ENCODE assay signal across 8 cellular contexts in the genomic region with DNA sequence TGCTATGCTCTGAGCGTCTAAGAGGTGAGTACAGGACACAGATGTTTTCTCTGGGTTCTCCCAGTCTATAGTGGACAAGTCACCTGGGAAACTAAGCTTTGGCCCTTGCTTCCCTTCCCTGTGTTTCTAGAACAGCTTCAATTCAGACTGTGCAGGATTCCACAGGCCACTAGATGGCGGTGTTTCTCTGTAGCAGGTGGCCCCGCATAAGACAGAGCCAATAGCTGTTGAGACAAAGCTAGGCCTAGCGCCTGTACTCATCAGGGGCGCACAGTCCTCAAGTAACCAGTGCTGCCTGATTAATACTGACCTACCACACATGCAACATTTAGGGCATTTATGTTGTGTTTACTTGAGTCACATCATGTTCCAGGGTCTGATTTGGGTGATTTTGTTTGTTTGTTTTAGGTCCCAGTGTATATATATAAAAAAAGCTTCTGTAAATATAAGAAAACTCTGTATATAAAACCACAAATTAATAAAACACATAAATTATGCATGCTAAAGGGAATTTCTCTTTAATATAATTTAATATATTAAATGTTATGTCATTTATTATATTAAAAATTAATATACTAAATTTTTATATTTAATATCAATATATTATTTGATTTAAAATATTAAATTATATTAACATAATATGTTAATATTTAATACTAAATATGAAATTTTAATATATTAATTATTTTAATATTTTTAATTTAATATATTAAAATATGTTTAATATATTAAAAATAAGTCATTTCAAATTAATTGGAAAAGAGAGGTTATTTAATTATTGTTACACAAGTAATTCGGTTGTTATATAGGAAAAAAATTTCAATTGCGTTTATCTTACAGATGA.
DNase-seq lines count a peak whose midpoint lies in the region; ATAC-seq and TF ChIP-seq lines count a peak whose summit lies in the region.

No MANE protein-coding gene starts in this region.

- H3K27ac Mint-ChIP-seq in T-helper 17 cell: no peak overlapping the region

- H3K27ac ChIP-seq in right cardiac atrium (ENCODE audit: low read length) (no peak overlapping the region), sigmoid colon (no peak overlapping the region)

- TF ChIP-seq EP300 in sigmoid colon (IDR thresholded peaks at IDR 0.05): no peak

- ATAC-seq in GM18517 (IDR thresholded peaks at IDR 0.05; ENCODE audit: unreplicated experiment) (peak; percentile 100), HG02981 (IDR thresholded peaks at IDR 0.05; ENCODE audit: unreplicated experiment) (peak; percentile 99), T-helper 17 cell (peak; percentile 98), right cardiac atrium (peak; percentile 92 to 93)

- no peak for TF ChIP-seq POLR2A in sigmoid colon (IDR thresholded peaks at IDR 0.05)

- WGBS in right cardiac atrium: 29% methylated on average over 7 of the region's 7 CpGs
- WGBS in sigmoid colon, 2 donors: 23 to 30% methylated on average over 7 of the region's 7 CpGs

- DNase-seq in A172 (ENCODE audit: low spot score) (peak; percentile 92), NCI-H1930 (lab: John Stamatoyannopoulos, UW) (peak; percentile 95 to 96), T-helper 17 cell (peak; percentile 52 to 68 (median 54)), amygdala (lab: John Stamatoyannopoulos, UW) (peak; percentile 24 to 96 (median 76)), right cardiac atrium (peak; percentile 87 to 94 (median 87)), sigmoid colon (peak; percentile 94)

- peak; percentile 90 to 93 (median 91) for TF ChIP-seq CTCF in sigmoid colon (IDR thresholded peaks at IDR 0.05)

- no peaks in the 10 kb centered on the region for H3K4me1 ChIP-seq in right cardiac atrium (ENCODE audit: control insufficient read depth, insufficient read depth, low read length)
- no peaks in the 10 kb centered on the region for H3K4me1 ChIP-seq in sigmoid colon

- intact Hi-C loops in right cardiac atrium (cut with DNase I): loop anchor here (2.0 to 10.0 kb wide), 6 partner anchors 103 to 373 kb away; a partner anchor contains a TSS
- intact Hi-C loops in sigmoid colon (cut with DNase I): loop anchor here (1.0 to 10.0 kb wide), 3 partner anchors 115 to 483 kb away; a partner anchor contains a TSS

- H3K27me3 Mint-ChIP-seq in T-helper 17 cell: peaks cover 44% of the 10 kb centered on the region

- no peaks in the 10 kb centered on the region for H3K9me3 ChIP-seq in T-helper 17 cell (ENCODE audit: control insufficient read depth, low read length, poor library complexity, severe bottlenecking)
- peaks cover 2% of the 10 kb centered on the region for H3K9me3 ChIP-seq in right cardiac atrium (ENCODE audit: control insufficient read depth, low read length)
- no peaks in the 10 kb centered on the region for H3K9me3 ChIP-seq in sigmoid colon

- peaks cover 2% of the 10 kb centered on the region for H3K4me1 Mint-ChIP-seq in T-helper 17 cell

- no peaks in the 10 kb centered on the region for H3K36me3 Mint-ChIP-seq in T-helper 17 cell (ENCODE audit: low read depth)

- H3K27me3 ChIP-seq in right cardiac atrium (ENCODE audit: control insufficient read depth, insufficient read depth) (no peaks in the 10 kb centered on the region), sigmoid colon (no peaks in the 10 kb centered on the region)

- H3K4me3 ChIP-seq in right cardiac atrium (ENCODE audit: low read length) (no peak overlapping the region), sigmoid colon (no peak overlapping the region)

- H3K36me3 ChIP-seq in sigmoid colon: no peaks in the 10 kb centered on the region

- H3K4me3 Mint-ChIP-seq in T-helper 17 cell: no peak overlapping the region
